ENCODE assay signal across 29 cellular contexts in genomic region chr18:38406625-38407024, GRCh38.
"Had no signal": no experiment of that assay in that cellular context is flagged by ENCODE, and none has a peak within 500 bp of the region (broad histone marks: within the 10 kb centered on the region; RNA-seq: fewer than 3 reads in every experiment).

No MANE protein-coding gene starts in this region.

- H3K27me3 ChIP-seq: brain microvascular endothelial cell, dorsolateral prefrontal cortex had no signal

- H3K27ac ChIP-seq: brain microvascular endothelial cell, coronary artery, dorsolateral prefrontal cortex, WERI-Rb-1 had no signal

- H3K4me3 ChIP-seq: coronary artery, dorsolateral prefrontal cortex had no signal

- ATAC-seq: activated CD4-positive, CD25-positive, alpha-beta regulatory T cell treated with anti-CD3 and anti-CD28 coated beads, Interleukin-2, amount 50 U/mL, for 24 hours; activated CD8-positive, alpha-beta T cell treated with anti-CD3 and anti-CD28 coated beads for 36 hours; activated T-cell treated with anti-CD3 and anti-CD28 coated beads, Interleukin-2, amount 50 U/mL, for 4 hours; activated T-helper 17 cell treated with anti-CD3 and anti-CD28 coated beads, Interleukin-2, amount 50 U/mL, for 72 hours; esophagus mucosa had no signal

- H3K36me3 ChIP-seq: brain microvascular endothelial cell, WERI-Rb-1 had no signal

- DNase-seq: activated B cell treated with CpG ODN at 0.5 μM for 24 hours; activated CD4-positive, alpha-beta T cell treated with anti-CD3 and anti-CD28 coated beads for 48 hours; activated CD4-positive, alpha-beta T cell treated with anti-CD3 and anti-CD28 coated beads, Interleukin-2, amount 50 U/mL, for 1 hour; activated CD4-positive, alpha-beta T cell treated with anti-CD3 and anti-CD28 coated beads, Interleukin-2, amount 50 U/mL, for 48 hours; activated CD8-positive, alpha-beta memory T cell treated with anti-CD3 and anti-CD28 coated beads for 24 hours; activated CD8-positive, alpha-beta T cell treated with anti-CD3 and anti-CD28 coated beads for 36 hours; activated effector memory CD4-positive, alpha-beta T cell treated with Interleukin-2 at 50 U/mL for 16 hours; activated gamma-delta T cell treated with Interleukin-2 at 50 U/mL for 16 hours; activated naive CD4-positive, alpha-beta T cell treated with anti-CD3 and anti-CD28 coated beads, Interleukin-2, amount 50 U/mL, for 16 hours; activated naive CD4-positive, alpha-beta T cell treated with Interleukin-2 at 50 U/mL for 16 hours; activated T-cell treated with anti-CD3 and anti-CD28 coated beads, Interleukin-2, amount 50 U/mL, for 4 hours; amniotic stem cell; anterior cingulate cortex; brain microvascular endothelial cell; dorsolateral prefrontal cortex; effector memory CD4-positive, alpha-beta T cell; endodermal cell; foreskin fibroblast; head of caudate nucleus; hypothalamus; T1000; WERI-Rb-1 had no signal

- FAIRE-seq: astrocyte, bronchial epithelial cell, frontal cortex had no signal
